ENCODE assay signal across 8 cellular contexts in the genomic region with DNA sequence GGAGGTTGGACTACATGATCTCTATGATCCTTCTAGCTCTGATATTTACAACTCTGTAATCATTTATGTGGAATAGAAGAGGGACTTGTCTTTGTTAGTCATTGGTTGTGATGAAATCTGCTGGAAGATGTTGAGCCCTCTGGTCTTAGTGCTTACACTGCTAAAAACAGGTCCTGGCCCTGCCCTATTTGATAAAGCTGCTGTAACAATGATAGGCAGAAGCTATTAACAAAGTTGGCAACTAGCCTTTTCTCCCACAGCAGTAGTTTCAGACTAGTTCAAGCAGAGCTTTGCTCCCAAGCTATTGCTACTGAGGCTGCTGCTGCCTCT.
DNase-seq lines count a peak whose midpoint lies in the region; ATAC-seq, FAIRE-seq and TF ChIP-seq lines count a peak whose summit lies in the region.

No MANE protein-coding gene starts in this region.

- H3K9me2 ChIP-seq in OCI-LY1 (ENCODE audit: low read depth, low read length), result no peaks in the 10 kb centered on the region

- TF ChIP-seq POLR2A in GM12891 (IDR thresholded peaks at IDR 0.05; ENCODE audit: low read depth, low read length), result no peak

- no peak for ATAC-seq in GM18909 (IDR thresholded peaks at IDR 0.05; ENCODE audit: poor library complexity, unreplicated experiment)
- ATAC-seq in GM21576 (IDR thresholded peaks at IDR 0.05; ENCODE audit: unreplicated experiment), result no peak

- H3F3A ChIP-seq in OCI-LY1 (ENCODE audit: insufficient read depth, low read length), result no peaks in the 10 kb centered on the region

- H3K4me3 Mint-ChIP-seq in nephron progenitor cell, result peak overlapping the region; percentile 28

- H3K36me3 Mint-ChIP-seq in nephron progenitor cell (ENCODE audit: low read depth), result peaks cover 50% of the 10 kb centered on the region

- no peak overlapping the region for H2AFZ ChIP-seq in OCI-LY1 (ENCODE audit: low read length)

- H3K36me3 ChIP-seq in OCI-LY1 (ENCODE audit: insufficient read depth, low read length), result peaks cover 27% of the 10 kb centered on the region

- H3K9me3 ChIP-seq in OCI-LY1 (ENCODE audit: low read length), result peaks cover 7% of the 10 kb centered on the region; the same call in 1 of the 2 replicates

- H4K20me1 ChIP-seq in OCI-LY1 (ENCODE audit: insufficient read depth, low read length), result no peaks in the 10 kb centered on the region

- peak overlapping the region; percentile 32; the same call in 1 of the 2 replicates for H3K4me2 ChIP-seq in OCI-LY1 (ENCODE audit: low read length)

- H3K9ac ChIP-seq in OCI-LY1 (ENCODE audit: low read length), result no peak overlapping the region

- H3K4me3 ChIP-seq in OCI-LY1 (ENCODE audit: low read depth, low read length, poor library complexity, severe bottlenecking), result no peak overlapping the region
- H3K4me3 ChIP-seq in epithelial cell of proximal tubule (ENCODE audit: low read depth, low read length), result no peak overlapping the region

- peaks cover 2% of the 10 kb centered on the region for H3K27me3 Mint-ChIP-seq in nephron progenitor cell (ENCODE audit: low read depth, poor library complexity)

- peaks cover 24% of the 10 kb centered on the region for H3K9me3 Mint-ChIP-seq in nephron progenitor cell

- H3K27ac ChIP-seq in OCI-LY1 (ENCODE audit: low read depth, low read length, poor library complexity, severe bottlenecking), result peak overlapping the region; percentile 51

- no peaks in the 10 kb centered on the region for H3K79me2 ChIP-seq in OCI-LY1 (ENCODE audit: insufficient read depth, low read length)

- DNase-seq in GM12891 (ENCODE audit: insufficient read length, low spot score) (no peak), epithelial cell of proximal tubule (ENCODE audit: low read depth) (peak; percentile 80), nephron progenitor cell (no peak)
- no peak for DNase-seq in stimulated activated naive CD4-positive, alpha-beta T cell treated with Interleukin-2 at 50 U/mL for 16 hours (lab: John Stamatoyannopoulos, UW)
- no peak for DNase-seq in activated naive CD4-positive, alpha-beta T cell treated with anti-CD3 and anti-CD28 coated beads, Interleukin-2, amount 50 U/mL, for 16 hours

- peaks cover 47% of the 10 kb centered on the region for H3K4me1 ChIP-seq in OCI-LY1 (ENCODE audit: insufficient read depth, low read length, severe bottlenecking)

- H3K27ac Mint-ChIP-seq in nephron progenitor cell, result peak overlapping the region; percentile 95

- TF ChIP-seq CTCF in OCI-LY1 (IDR thresholded peaks at IDR 0.05; ENCODE audit: low read length) (no peak), epithelial cell of proximal tubule (conservative IDR thresholded peaks at IDR 0.05; ENCODE audit: low read depth, low read length) (no peak), nephron progenitor cell (IDR thresholded peaks at IDR 0.05) (no peak)

- peaks cover 55% of the 10 kb centered on the region for H3K4me1 Mint-ChIP-seq in nephron progenitor cell

- no peaks in the 10 kb centered on the region for H3K27me3 ChIP-seq in OCI-LY1 (ENCODE audit: insufficient read depth, low read length)

- FAIRE-seq in GM12891 (lab: Jason Lieb, UNC), result peak; percentile 38

TF ChIP-seq in GM12891, 5 proteins besides CTCF, POLR2A, EP300 and RAD21:
- TF ChIP-seq PAX5 (IDR thresholded peaks at IDR 0.05; ENCODE audit: insufficient read depth, low read length, severe bottlenecking) (no peak), POU2F2 (IDR thresholded peaks at IDR 0.05; ENCODE audit: low read depth, low read length) (no peak), SPI1 (IDR thresholded peaks at IDR 0.05; ENCODE audit: low read depth, low read length) (no peak), TAF1 (IDR thresholded peaks at IDR 0.05; ENCODE audit: low read depth, low read length) (no peak; the same call in 1 of the 2 replicates), POLR2AphosphoS5 (IDR thresholded peaks at IDR 0.05; ENCODE audit: low read depth, low read length) (no peak)
